ENCODE assay signal across 8 cellular contexts in the genomic region with DNA sequence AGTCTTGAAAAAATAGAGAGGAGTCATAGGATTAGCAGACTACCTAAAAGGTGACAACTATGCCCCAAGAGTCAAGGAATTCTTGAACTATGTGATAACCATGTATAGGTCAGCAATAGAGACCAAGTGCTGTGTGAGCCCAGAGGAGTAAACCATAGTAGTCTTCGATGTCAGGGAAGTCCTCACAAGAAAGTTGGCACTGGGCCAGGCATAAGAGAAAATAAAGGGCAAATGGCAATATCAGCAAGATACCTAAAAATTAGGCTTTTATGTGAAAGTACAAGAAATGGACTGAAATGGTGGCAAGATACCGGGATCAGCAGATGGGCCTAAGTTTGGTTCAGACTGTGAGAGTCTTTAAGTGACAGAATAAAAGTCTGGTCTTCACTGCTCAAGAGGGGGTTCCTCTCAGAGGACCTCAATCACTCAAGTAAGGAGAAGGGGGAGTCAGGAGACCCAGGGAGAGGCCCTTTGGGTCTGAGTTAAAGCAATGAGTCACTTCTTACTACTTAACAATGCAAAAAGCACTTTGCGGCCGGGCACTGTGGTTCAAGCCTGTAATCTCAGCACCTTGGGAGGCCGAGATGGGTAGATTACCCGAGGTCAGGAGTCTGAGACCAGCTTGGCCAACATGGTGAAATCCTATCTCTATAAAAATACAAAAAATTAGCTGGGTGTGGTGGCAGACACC.
DNase-seq lines count a peak whose midpoint lies in the region; ATAC-seq and TF ChIP-seq lines count a peak whose summit lies in the region.

No MANE protein-coding gene starts in this region.

- no peaks in the 10 kb centered on the region for H3K36me3 Mint-ChIP-seq in brain

- intact Hi-C loops in left lung (cut with DNase I): no loop called here

- no peak for TF ChIP-seq CTCF in brain (conservative IDR thresholded peaks at IDR 0.05)
- TF ChIP-seq CTCF in left lung (IDR thresholded peaks at IDR 0.05): no peak

- peak overlapping the region in 3 of 5 experiments; percentile 12 to 79 (median 77) for H3K27ac Mint-ChIP-seq in brain

- DNase-seq in CD1c-positive myeloid dendritic cell (ENCODE audit: extremely low spot score) (peak; percentile 4), left lung (no peak), AG20443 (ENCODE audit: low spot score) (no peak)
- DNase-seq in activated CD4-positive, alpha-beta T cell treated with anti-CD3 and anti-CD28 coated beads, Interleukin-2, amount 50 U/mL, for 48 hours: no peak
- no peak for DNase-seq in stimulated activated CD4-positive, alpha-beta T cell treated with anti-CD3 and anti-CD28 coated beads, Interleukin-15, amount 100 ng/mL, for 24 hours

- peak; percentile 41 for ATAC-seq in GM19467 (IDR thresholded peaks at IDR 0.05; ENCODE audit: unreplicated experiment)
- ATAC-seq in HG03432 (IDR thresholded peaks at IDR 0.05; ENCODE audit: unreplicated experiment): peak; percentile 62
- no peak for ATAC-seq in left lung

- no peaks in the 10 kb centered on the region for H3K27me3 ChIP-seq in left lung

- H3K9me3 ChIP-seq in left lung: no peaks in the 10 kb centered on the region

- no peak overlapping the region for H3K27ac ChIP-seq in left lung

- H3K27me3 Mint-ChIP-seq in brain: no peaks in the 10 kb centered on the region

- no peaks in the 10 kb centered on the region for H3K36me3 ChIP-seq in left lung

- no peak overlapping the region for H3K4me3 ChIP-seq in left lung

- H3K4me1 Mint-ChIP-seq in brain: peaks cover 27% of the 10 kb centered on the region

- no peaks in the 10 kb centered on the region for H3K9me3 Mint-ChIP-seq in brain

- no peaks in the 10 kb centered on the region for H3K4me1 ChIP-seq in left lung

- no peak overlapping the region for H3K4me3 Mint-ChIP-seq in brain
